ENCODE assay signal across 24 cellular contexts in genomic region chr7:125877251-125877650, GRCh38.
DNase-seq lines count a peak whose midpoint lies in the region; ATAC-seq, FAIRE-seq and TF ChIP-seq lines count a peak whose summit lies in the region.
"Had no signal": no experiment of that assay in that cellular context is flagged by ENCODE, and none has a peak within 500 bp of the region (broad histone marks: within the 10 kb centered on the region; RNA-seq: fewer than 3 reads in every experiment).

No MANE protein-coding gene starts in this region.

- DNase-seq in H4 (ENCODE audit: low spot score), result peak; percentile 10
- DNase-seq in RCC 7860 (ENCODE audit: low spot score), result peak; percentile 68
- DNase-seq in glomerular visceral epithelial cell (ENCODE audit: extremely low spot score), result peak; percentile 1
- no peak for DNase-seq in Right ventricle myocardium superior
- DNase-seq in left ventricle myocardium superior, result no peak
- DNase-seq in effector memory CD8-positive, alpha-beta T cell, result no peak
- DNase-seq in hepatocyte (ENCODE audit: low spot score), result no peak
- DNase-seq: ACHN; BE2C; C1 segment of cervical spinal cord; CD4-positive, CD25-positive, alpha-beta regulatory T cell; CD8-positive, alpha-beta memory T cell; COR-L47; DMS153; DMS79; GF-D8; HCEC 1CT; IMR-90 had no signal

- H3K4me2 ChIP-seq in hepatocyte, result no peak overlapping the region

- no peak for FAIRE-seq in RCC 7860 (lab: Jason Lieb, UNC)
- FAIRE-seq: GM12878, GM19239, H54, HTR-8/SVneo, K562 had no signal

- no peak overlapping the region for H3K4me3 Mint-ChIP-seq in effector memory CD8-positive, alpha-beta T cell
- H3K4me3 Mint-ChIP-seq: CD4-positive, CD25-positive, alpha-beta regulatory T cell; CD8-positive, alpha-beta memory T cell had no signal

- TF ChIP-seq CTCF in hepatocyte (IDR thresholded peaks at IDR 0.05; ENCODE audit: poor library complexity), result no peak

- H2AFZ ChIP-seq in hepatocyte, result no peak overlapping the region

- H3K27ac Mint-ChIP-seq in effector memory CD8-positive, alpha-beta T cell, result no peak overlapping the region
- H3K27ac Mint-ChIP-seq: CD4-positive, CD25-positive, alpha-beta regulatory T cell; CD8-positive, alpha-beta memory T cell had no signal

- H3K4me3 ChIP-seq in hepatocyte, result no peak overlapping the region
- H3K4me3 ChIP-seq: GM12878, K562 had no signal

- H3K79me2 ChIP-seq in hepatocyte, result no peaks in the 10 kb centered on the region

- H3K36me3 ChIP-seq in hepatocyte (replicated peaks; ENCODE audit: insufficient read depth, low read depth), result no peaks in the 10 kb centered on the region
- H3K36me3 ChIP-seq: BE2C had no signal

- H3K4me1 ChIP-seq in hepatocyte (ENCODE audit: insufficient read depth), result no peaks in the 10 kb centered on the region
- H3K4me1 ChIP-seq: BE2C had no signal

- H3K27me3 Mint-ChIP-seq in effector memory CD8-positive, alpha-beta T cell, result no peaks in the 10 kb centered on the region
- H3K27me3 Mint-ChIP-seq: CD4-positive, CD25-positive, alpha-beta regulatory T cell; CD8-positive, alpha-beta memory T cell had no signal

- peaks cover 0 to 3% of the 10 kb centered on the region in 2 donors for H3K9me3 Mint-ChIP-seq in effector memory CD8-positive, alpha-beta T cell

- H3K27me3 ChIP-seq in hepatocyte, result no peaks in the 10 kb centered on the region
- H3K27me3 ChIP-seq: BE2C had no signal

- 46% methylated on average over 2 of the region's 2 CpGs for WGBS in hepatocyte (ENCODE audit: low lambda C conversion rate, missing lambda C conversion rate)

- H3K27ac ChIP-seq in hepatocyte, result no peak overlapping the region
- H3K27ac ChIP-seq: HL-60 had no signal

- no peaks in the 10 kb centered on the region for H3K9me3 ChIP-seq in hepatocyte (ENCODE audit: low read depth)
- H3K9me3 ChIP-seq: BE2C had no signal

- no peaks in the 10 kb centered on the region for H3K9me2 ChIP-seq in hepatocyte (replicated peaks; ENCODE audit: insufficient read depth)

- no peaks in the 10 kb centered on the region for H4K20me1 ChIP-seq in hepatocyte (ENCODE audit: insufficient read depth, poor library complexity, severe bottlenecking)

- intact Hi-C loops in Right ventricle myocardium superior (cut with DNase I) (no loop called here), left ventricle myocardium superior (cut with micrococcal nuclease) (no loop called here)

- no peaks in the 10 kb centered on the region for H3K36me3 Mint-ChIP-seq in effector memory CD8-positive, alpha-beta T cell (ENCODE audit: insufficient read depth)
- H3K36me3 Mint-ChIP-seq: CD4-positive, CD25-positive, alpha-beta regulatory T cell; CD8-positive, alpha-beta memory T cell had no signal

- no peaks in the 10 kb centered on the region for H3K4me1 Mint-ChIP-seq in effector memory CD8-positive, alpha-beta T cell (ENCODE audit: low read depth in 2 of 2)
- H3K4me1 Mint-ChIP-seq: CD4-positive, CD25-positive, alpha-beta regulatory T cell; CD8-positive, alpha-beta memory T cell had no signal

- ATAC-seq in Right ventricle myocardium superior (ENCODE audit: poor library complexity), result no peak
- ATAC-seq in left ventricle myocardium superior, result no peak
- ATAC-seq in effector memory CD8-positive, alpha-beta T cell (replicated peaks), result no peak
- ATAC-seq: GM12878, K562 had no signal

Comparison
In these comparisons a context has a peak if more than half of its experiments do, and no peak if none do; other contexts are left out.
1. DNase-seq: peak in H4 (single experiment), RCC 7860 (single experiment) and glomerular visceral epithelial cell (single experiment); none in Right ventricle myocardium superior (single experiment), left ventricle myocardium superior (single experiment), effector memory CD8-positive, alpha-beta T cell (0 of 3) and hepatocyte (single experiment).